ENCODE assay signal across 8 cellular contexts in genomic region chr5:132556511-132557424, GRCh38. TPM values are rescaled to one million over a fixed set of nuclear protein-coding genes. Genes with fewer than 3 reads are reported as not detected.
DNase-seq lines count a peak whose midpoint lies in the region; ATAC-seq and TF ChIP-seq lines count a peak whose summit lies in the region.

Gene RAD50 (plus strand): TSS chr5:132556977. CDS start chr5:132557325, 348 bp downstream.

- no peaks in the 10 kb centered on the region for H3K36me3 Mint-ChIP-seq in IgD-negative memory B cell

- no peaks in the 10 kb centered on the region for H3K36me3 ChIP-seq in mucosa of descending colon (ENCODE audit: low read depth)

- H3K9me3 Mint-ChIP-seq in IgD-negative memory B cell = peaks cover 0 to 5% (median 0%) of the 10 kb centered on the region in 3 donors

- no peaks in the 10 kb centered on the region for H3K9me3 ChIP-seq in mucosa of descending colon

- H3K4me3 ChIP-seq in mucosa of descending colon = peak within 1 kb of the TSS; percentile 43

- no peak for TF ChIP-seq CTCF in mucosa of descending colon (IDR thresholded peaks at IDR 0.05)

- intact Hi-C loops in mucosa of descending colon (cut with DNase I, micrococcal nuclease) = no loop called here

- H3K4me1 Mint-ChIP-seq in IgD-negative memory B cell = peaks cover 11 to 26% (median 20%) of the 10 kb centered on the region in 3 donors

- DNase-seq in DMS114 treated with DMSO at 0.1 percent for 48 hours (lab: John Stamatoyannopoulos, UW; ENCODE audit: unreplicated experiment) = peak; percentile 92
- peak; percentile 97 for DNase-seq in OCI-M1 (lab: John Stamatoyannopoulos, UW)
- peak; percentile 82 for DNase-seq in activated T-cell treated with anti-CD3 and anti-CD28 coated beads for 4 hours
- peak; percentile 22 for DNase-seq in epithelial cell of prostate (ENCODE audit: low read depth, low spot score)
- peak; percentile 96 to 97 (median 96) for DNase-seq in mucosa of descending colon
- DNase-seq in stimulated activated CD8-positive, alpha-beta memory T cell treated with anti-CD3 and anti-CD28 coated beads, Interleukin-4, amount 100 ng/mL, for 1 hour (ENCODE audit: low read depth in 2 of 2, low spot score in 1 of 2) = peak; percentile 73 to 82

- H3K27me3 Mint-ChIP-seq in IgD-negative memory B cell = no peaks in the 10 kb centered on the region

- peaks cover 8% of the 10 kb centered on the region for H3K4me1 ChIP-seq in mucosa of descending colon (ENCODE audit: low read depth)

- H3K27ac Mint-ChIP-seq in IgD-negative memory B cell = peak within 1 kb of the TSS; percentile 95 to 99 (median 97)

- H3K4me3 Mint-ChIP-seq in IgD-negative memory B cell = peak within 1 kb of the TSS; percentile 93 to 98 (median 96)

- ATAC-seq in GM21529 (IDR thresholded peaks at IDR 0.05; ENCODE audit: unreplicated experiment) (peak; percentile 97), mucosa of descending colon (peak; percentile 98)

- H3K27ac ChIP-seq in epithelial cell of prostate = peak within 1 kb of the TSS; percentile 74

RNA-seq across cellular contexts. Expression of gene RAD50, which starts in this region (rescaled TPM):
- polyA plus RNA-seq in IgD-negative memory B cell = 33.4 TPM
- total RNA-seq in mucosa of descending colon = 10 to 100 TPM; 35.3 to 43.8 (median 36.1) TPM

Comparison
In these comparisons a context has a peak if more than half of its experiments do, and no peak if none do; other contexts are left out.
1. Peak in every context shown above with its lines: DNase-seq, ATAC-seq, H3K4me3 ChIP-seq and H3K27ac ChIP-seq.
2. DNase-seq: peak in every context shown above with its lines; median percentile 97 in OCI-M1; 96 in mucosa of descending colon; 92 in DMS114 treated with DMSO at 0.1 percent for 48 hours; 82 in activated T-cell treated with anti-CD3 and anti-CD28 coated beads for 4 hours; 78 in stimulated activated CD8-positive, alpha-beta memory T cell treated with anti-CD3 and anti-CD28 coated beads, Interleukin-4, amount 100 ng/mL, for 1 hour; 22 in epithelial cell of prostate.